ENCODE assay signal across 14 cellular contexts in genomic region chr10:3765376-3765667, GRCh38. TPM values are rescaled to one million over a fixed set of nuclear protein-coding genes. Genes with fewer than 3 reads are reported as not detected.
DNase-seq lines count a peak whose midpoint lies in the region; ATAC-seq and TF ChIP-seq lines count a peak whose summit lies in the region.
"Had no signal": no experiment of that assay in that cellular context is flagged by ENCODE, and none has a peak within 500 bp of the region (broad histone marks: within the 10 kb centered on the region; RNA-seq: fewer than 3 reads in every experiment).

No MANE protein-coding gene starts in this region.

- POLR2A ChIA-PET in activated CD4-positive, alpha-beta memory T cell treated with anti-CD3 and anti-CD28 coated beads for 36 hours (lab: Charles Lee), result interaction anchor here (0.6 to 6.4 kb wide), 8 partner anchors 8 to 159 kb away, joined by 3 to 63 read pairs (median 7); partner anchors contain the start of gene KLF6

- H3K9me3 Mint-ChIP-seq in stimulated activated naive CD8-positive, alpha-beta T cell treated with anti-CD3 and anti-CD28 coated beads, Interleukin-15, Interleukin-2, amounts not matched to agents 100 ng/mL and 50 ng/mL, for 24 hours, result peaks cover 4% of the 10 kb centered on the region
- H3K9me3 Mint-ChIP-seq in activated CD4-positive, alpha-beta memory T cell treated with anti-CD3 and anti-CD28 coated beads for 36 hours, result peaks cover 10% of the 10 kb centered on the region
- H3K9me3 Mint-ChIP-seq in memory B cell, result peaks cover 9% of the 10 kb centered on the region
- H3K9me3 Mint-ChIP-seq: H9 had no signal

- H3K4me1 Mint-ChIP-seq in stimulated activated naive CD8-positive, alpha-beta T cell treated with anti-CD3 and anti-CD28 coated beads, Interleukin-15, Interleukin-2, amounts not matched to agents 100 ng/mL and 50 ng/mL, for 24 hours (ENCODE audit: low read depth), result peaks cover 66% of the 10 kb centered on the region
- H3K4me1 Mint-ChIP-seq in activated CD4-positive, alpha-beta memory T cell treated with anti-CD3 and anti-CD28 coated beads for 36 hours (ENCODE audit: low read depth), result peaks cover 86% of the 10 kb centered on the region
- H3K4me1 Mint-ChIP-seq in memory B cell, result peaks cover 19% of the 10 kb centered on the region

- H3K4me3 Mint-ChIP-seq in stimulated activated naive CD8-positive, alpha-beta T cell treated with anti-CD3 and anti-CD28 coated beads, Interleukin-15, Interleukin-2, amounts not matched to agents 100 ng/mL and 50 ng/mL, for 24 hours, result peak overlapping the region; percentile 33
- H3K4me3 Mint-ChIP-seq in activated CD4-positive, alpha-beta memory T cell treated with anti-CD3 and anti-CD28 coated beads for 36 hours, result peak overlapping the region; percentile 22
- peak overlapping the region; percentile 61 for H3K4me3 Mint-ChIP-seq in memory B cell
- H3K4me3 Mint-ChIP-seq: H9 had no signal

- no peak for ATAC-seq in stimulated activated naive CD8-positive, alpha-beta T cell treated with anti-CD3 and anti-CD28 coated beads, Interleukin-15, Interleukin-2, amounts not matched to agents 100 U/mL and 50 U/mL, for 24 hours
- ATAC-seq in memory B cell (ENCODE audit: low read depth) (no peak), left ventricle myocardium superior (no peak), SK-N-SH treated with all-trans-retinoic acid at 6 μM for 48 hours (no peak)
- ATAC-seq: left lung, Right ventricle myocardium inferior had no signal

- intact Hi-C loops in activated CD4-positive, alpha-beta memory T cell treated with anti-CD3 and anti-CD28 coated beads for 36 hours (cut with micrococcal nuclease), result loop anchor here (1.0 kb wide), 1 partner anchor 9 kb away; no protein-coding TSS in a partner anchor
- intact Hi-C loops in left ventricle myocardium superior (cut with micrococcal nuclease), result loop anchor here (10.0 kb wide), 1 partner anchor 521 kb away; no protein-coding TSS in a partner anchor

- peaks cover 4% of the 10 kb centered on the region for H3K36me3 Mint-ChIP-seq in stimulated activated naive CD8-positive, alpha-beta T cell treated with anti-CD3 and anti-CD28 coated beads, Interleukin-15, Interleukin-2, amounts not matched to agents 100 ng/mL and 50 ng/mL, for 24 hours (ENCODE audit: low read depth)
- peaks cover 5% of the 10 kb centered on the region for H3K36me3 Mint-ChIP-seq in activated CD4-positive, alpha-beta memory T cell treated with anti-CD3 and anti-CD28 coated beads for 36 hours
- peaks cover 5% of the 10 kb centered on the region for H3K36me3 Mint-ChIP-seq in memory B cell

- DNase-seq in stimulated activated naive CD8-positive, alpha-beta T cell treated with anti-CD3 and anti-CD28 coated beads, Interleukin-15, Interleukin-2, amounts not matched to agents 100 U/mL and 50 U/mL, for 24 hours, result no peak
- no peak for DNase-seq in activated CD4-positive, alpha-beta memory T cell treated with anti-CD3 and anti-CD28 coated beads for 36 hours
- no peak for DNase-seq in memory B cell (ENCODE audit: low spot score in 2 of 2)
- DNase-seq in left ventricle myocardium superior, result no peak
- no peak for DNase-seq in HPDE6-E6E7 (ENCODE audit: extremely low spot score)
- DNase-seq in NCI-H2081 treated with DMSO at 0.1 percent for 48 hours (lab: John Stamatoyannopoulos, UW), result no peak
- DNase-seq: activated naive CD4-positive, alpha-beta T cell treated with anti-CD3 and anti-CD28 coated beads, Interleukin-2, amount 50 U/mL, for 16 hours; H9; NCI-H1048; NCI-H774 had no signal

- CTCF ChIA-PET in activated CD4-positive, alpha-beta memory T cell treated with anti-CD3 and anti-CD28 coated beads for 36 hours (lab: Charles Lee), result interaction anchor here (0.7 to 1.9 kb wide), 3 partner anchors 9 to 525 kb away, joined by 4 to 5 read pairs (median 4); no protein-coding TSS in a partner anchor

- peaks cover 4% of the 10 kb centered on the region for H3K27me3 Mint-ChIP-seq in stimulated activated naive CD8-positive, alpha-beta T cell treated with anti-CD3 and anti-CD28 coated beads, Interleukin-15, Interleukin-2, amounts not matched to agents 100 ng/mL and 50 ng/mL, for 24 hours
- H3K27me3 Mint-ChIP-seq in activated CD4-positive, alpha-beta memory T cell treated with anti-CD3 and anti-CD28 coated beads for 36 hours, result no peaks in the 10 kb centered on the region
- H3K27me3 Mint-ChIP-seq in memory B cell, result no peaks in the 10 kb centered on the region

- H3K27ac Mint-ChIP-seq in stimulated activated naive CD8-positive, alpha-beta T cell treated with anti-CD3 and anti-CD28 coated beads, Interleukin-15, Interleukin-2, amounts not matched to agents 100 ng/mL and 50 ng/mL, for 24 hours, result peak overlapping the region; percentile 67
- peak overlapping the region; percentile 70 for H3K27ac Mint-ChIP-seq in activated CD4-positive, alpha-beta memory T cell treated with anti-CD3 and anti-CD28 coated beads for 36 hours
- H3K27ac Mint-ChIP-seq in memory B cell, result no peak overlapping the region
- H3K27ac Mint-ChIP-seq: H9 had no signal

TF ChIP-seq in SK-N-SH treated with all-trans-retinoic acid at 6 μM for 48 hours, 23 proteins besides CTCF, POLR2A, EP300 and RAD21:
- no peak for TF ChIP-seq OSR1 (CRISPR knock-in tag; IDR thresholded peaks at IDR 0.05)
- TF ChIP-seq TCF4 (CRISPR knock-in tag; IDR thresholded peaks at IDR 0.05; ENCODE audit: borderline replicate concordance), result no peak
- TF ChIP-seq PPARA (CRISPR knock-in tag; IDR thresholded peaks at IDR 0.05; ENCODE audit: borderline replicate concordance), result no peak
- TF ChIP-seq SNAI2 (CRISPR knock-in tag; IDR thresholded peaks at IDR 0.05), result no peak
- TF ChIP-seq ZNF565 (CRISPR knock-in tag; conservative IDR thresholded peaks at IDR 0.05; ENCODE audit: low read depth), result no peak
- no peak for TF ChIP-seq ARNTL (CRISPR knock-in tag; IDR thresholded peaks at IDR 0.05; ENCODE audit: borderline replicate concordance, low read depth)
- no peak for TF ChIP-seq ZFP30 (CRISPR knock-in tag; IDR thresholded peaks at IDR 0.05)
- no peak for TF ChIP-seq BACH2 (CRISPR knock-in tag; IDR thresholded peaks at IDR 0.05; ENCODE audit: borderline replicate concordance)
- no peak for TF ChIP-seq ZFP3 (CRISPR knock-in tag; IDR thresholded peaks at IDR 0.05)
- no peak for TF ChIP-seq CSRNP3 (CRISPR knock-in tag; IDR thresholded peaks at IDR 0.05)

RNA-seq across cellular contexts. Expression of gene KLF6, which starts 19.7 kb away (rescaled TPM):
- 100 to 1,000 TPM; 144 to 151 TPM for total RNA-seq in activated CD4-positive, alpha-beta memory T cell treated with anti-CD3 and anti-CD28 coated beads for 36 hours
- total RNA-seq in left ventricle myocardium superior, result 62.0 TPM
